1 cellular context compared by ENCODE assay signal in the genomic region with DNA sequence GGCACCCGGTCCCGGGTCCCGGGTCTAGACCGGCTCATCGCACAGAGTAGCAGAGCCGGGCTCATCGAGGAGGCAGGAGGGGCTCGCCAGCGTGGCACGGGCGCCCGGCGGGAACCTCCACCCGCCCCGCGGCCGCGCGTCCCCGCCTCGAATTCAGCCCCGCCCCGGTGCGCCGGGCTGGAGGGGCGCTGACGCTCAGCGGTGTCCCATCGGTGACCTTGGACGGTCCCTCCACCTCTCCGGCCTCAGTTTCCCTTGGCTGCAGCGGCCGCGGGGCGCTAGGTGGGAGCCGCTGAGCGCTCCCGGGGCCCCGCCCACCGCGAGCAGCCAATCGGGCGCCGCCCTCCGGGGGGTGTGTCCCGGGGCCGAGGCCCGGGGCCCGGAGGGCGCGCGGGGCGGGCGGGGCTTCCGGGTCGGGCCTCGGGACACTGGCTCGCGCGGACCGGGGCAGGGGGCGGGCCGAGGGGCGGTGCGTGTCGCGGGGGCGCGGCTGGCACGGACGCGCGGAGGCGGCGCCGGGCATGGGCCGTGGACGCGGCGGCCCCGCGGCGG.
TF ChIP-seq lines count a peak whose summit lies in the region.

Gene PPARA, plus strand, starts transcription at position 529 of the 552 bp plus-strand sequence. CDS start 47,858 bp downstream, outside the sequence.

TF ChIP-seq in HepG2, 621 proteins besides CTCF, POLR2A, EP300 and RAD21 (continued from another document and continues in another):
- no peak for TF ChIP-seq IKZF5 (CRISPR knock-in tag; IDR thresholded peaks at IDR 0.05)
- no peak for TF ChIP-seq HMGXB3 (CRISPR knock-in tag; IDR thresholded peaks at IDR 0.05; ENCODE audit: borderline replicate concordance)
- TF ChIP-seq NFKBIZ (CRISPR knock-in tag; IDR thresholded peaks at IDR 0.05) = no peak
- TF ChIP-seq ZMYM3 (CRISPR knock-in tag; IDR thresholded peaks at IDR 0.05) = no peak
- TF ChIP-seq ZNF337 (CRISPR knock-in tag; IDR thresholded peaks at IDR 0.05; ENCODE audit: borderline replicate concordance, low read depth) = no peak
- no peak for TF ChIP-seq ZNF775 (CRISPR knock-in tag; IDR thresholded peaks at IDR 0.05; ENCODE audit: borderline replicate concordance)
- TF ChIP-seq, protein P1, sequence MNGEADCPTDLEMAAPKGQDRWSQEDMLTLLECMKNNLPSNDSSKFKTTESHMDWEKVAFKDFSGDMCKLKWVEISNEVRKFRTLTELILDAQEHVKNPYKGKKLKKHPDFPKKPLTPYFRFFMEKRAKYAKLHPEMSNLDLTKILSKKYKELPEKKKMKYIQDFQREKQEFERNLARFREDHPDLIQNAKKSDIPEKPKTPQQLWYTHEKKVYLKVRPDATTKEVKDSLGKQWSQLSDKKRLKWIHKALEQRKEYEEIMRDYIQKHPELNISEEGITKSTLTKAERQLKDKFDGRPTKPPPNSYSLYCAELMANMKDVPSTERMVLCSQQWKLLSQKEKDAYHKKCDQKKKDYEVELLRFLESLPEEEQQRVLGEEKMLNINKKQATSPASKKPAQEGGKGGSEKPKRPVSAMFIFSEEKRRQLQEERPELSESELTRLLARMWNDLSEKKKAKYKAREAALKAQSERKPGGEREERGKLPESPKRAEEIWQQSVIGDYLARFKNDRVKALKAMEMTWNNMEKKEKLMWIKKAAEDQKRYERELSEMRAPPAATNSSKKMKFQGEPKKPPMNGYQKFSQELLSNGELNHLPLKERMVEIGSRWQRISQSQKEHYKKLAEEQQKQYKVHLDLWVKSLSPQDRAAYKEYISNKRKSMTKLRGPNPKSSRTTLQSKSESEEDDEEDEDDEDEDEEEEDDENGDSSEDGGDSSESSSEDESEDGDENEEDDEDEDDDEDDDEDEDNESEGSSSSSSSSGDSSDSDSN (CRISPR knock-in tag; IDR thresholded peaks at IDR 0.05) = peak; percentile 29; the same call in 1 of the 2 replicates
- TF ChIP-seq NCOR1 (IDR thresholded peaks at IDR 0.05; ENCODE audit: borderline replicate concordance, low read length) = peak; percentile 31; the same call in 1 of the 2 replicates
- TF ChIP-seq, protein P2, sequence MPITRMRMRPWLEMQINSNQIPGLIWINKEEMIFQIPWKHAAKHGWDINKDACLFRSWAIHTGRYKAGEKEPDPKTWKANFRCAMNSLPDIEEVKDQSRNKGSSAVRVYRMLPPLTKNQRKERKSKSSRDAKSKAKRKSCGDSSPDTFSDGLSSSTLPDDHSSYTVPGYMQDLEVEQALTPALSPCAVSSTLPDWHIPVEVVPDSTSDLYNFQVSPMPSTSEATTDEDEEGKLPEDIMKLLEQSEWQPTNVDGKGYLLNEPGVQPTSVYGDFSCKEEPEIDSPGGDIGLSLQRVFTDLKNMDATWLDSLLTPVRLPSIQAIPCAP (CRISPR knock-in tag; IDR thresholded peaks at IDR 0.05; ENCODE audit: low read depth) = no peak
- no peak for TF ChIP-seq IKZF4 (CRISPR knock-in tag; IDR thresholded peaks at IDR 0.05; ENCODE audit: borderline replicate concordance, low read depth, not compliant biosample characterization)
- no peak for TF ChIP-seq ZFP37 (CRISPR knock-in tag; IDR thresholded peaks at IDR 0.05; ENCODE audit: borderline replicate concordance)
- no peak for TF ChIP-seq HHEX (CRISPR knock-in tag; IDR thresholded peaks at IDR 0.05)
- TF ChIP-seq PCBP1 (IDR thresholded peaks at IDR 0.05; ENCODE audit: borderline replicate concordance, low read depth, low read length) = no peak
- no peak for TF ChIP-seq DPF2 (CRISPR knock-in tag; IDR thresholded peaks at IDR 0.05; ENCODE audit: borderline replicate concordance, low read depth)
- TF ChIP-seq, protein P3, sequence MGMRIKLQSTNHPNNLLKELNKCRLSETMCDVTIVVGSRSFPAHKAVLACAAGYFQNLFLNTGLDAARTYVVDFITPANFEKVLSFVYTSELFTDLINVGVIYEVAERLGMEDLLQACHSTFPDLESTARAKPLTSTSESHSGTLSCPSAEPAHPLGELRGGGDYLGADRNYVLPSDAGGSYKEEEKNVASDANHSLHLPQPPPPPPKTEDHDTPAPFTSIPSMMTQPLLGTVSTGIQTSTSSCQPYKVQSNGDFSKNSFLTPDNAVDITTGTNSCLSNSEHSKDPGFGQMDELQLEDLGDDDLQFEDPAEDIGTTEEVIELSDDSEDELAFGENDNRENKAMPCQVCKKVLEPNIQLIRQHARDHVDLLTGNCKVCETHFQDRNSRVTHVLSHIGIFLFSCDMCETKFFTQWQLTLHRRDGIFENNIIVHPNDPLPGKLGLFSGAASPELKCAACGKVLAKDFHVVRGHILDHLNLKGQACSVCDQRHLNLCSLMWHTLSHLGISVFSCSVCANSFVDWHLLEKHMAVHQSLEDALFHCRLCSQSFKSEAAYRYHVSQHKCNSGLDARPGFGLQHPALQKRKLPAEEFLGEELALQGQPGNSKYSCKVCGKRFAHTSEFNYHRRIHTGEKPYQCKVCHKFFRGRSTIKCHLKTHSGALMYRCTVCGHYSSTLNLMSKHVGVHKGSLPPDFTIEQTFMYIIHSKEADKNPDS (CRISPR knock-in tag; IDR thresholded peaks at IDR 0.05) = no peak
- TF ChIP-seq, protein P4, sequence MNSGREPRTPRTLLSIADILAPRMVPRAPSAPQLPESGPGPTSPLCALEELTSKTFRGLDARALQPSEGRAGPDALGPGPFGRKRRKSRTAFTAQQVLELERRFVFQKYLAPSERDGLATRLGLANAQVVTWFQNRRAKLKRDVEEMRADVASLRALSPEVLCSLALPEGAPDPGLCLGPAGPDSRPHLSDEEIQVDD (CRISPR knock-in tag; IDR thresholded peaks at IDR 0.05; ENCODE audit: borderline replicate concordance) = 0 out of 2 replicates have a peak, but pooled peaks have one; percentile 43
- TF ChIP-seq SMAD1 (CRISPR knock-in tag; IDR thresholded peaks at IDR 0.05; ENCODE audit: borderline replicate concordance, low read depth) = 0 out of 2 replicates have a peak, but pooled peaks have one; percentile 39
- TF ChIP-seq MXD3 (CRISPR knock-in tag; IDR thresholded peaks at IDR 0.05) = no peak
- TF ChIP-seq HIC2 (CRISPR knock-in tag; IDR thresholded peaks at IDR 0.05; ENCODE audit: low read depth) = 0 out of 2 replicates have a peak, but pooled peaks have one; percentile 3
- no peak for TF ChIP-seq ZNF543 (CRISPR knock-in tag; IDR thresholded peaks at IDR 0.05)
- TF ChIP-seq POGZ (CRISPR knock-in tag; IDR thresholded peaks at IDR 0.05) = no peak
- TF ChIP-seq TFE3 (CRISPR knock-in tag; IDR thresholded peaks at IDR 0.05) = no peak
- TF ChIP-seq REL (CRISPR knock-in tag; conservative IDR thresholded peaks at IDR 0.05) = no peak
- TF ChIP-seq ZNF768 (CRISPR knock-in tag; IDR thresholded peaks at IDR 0.05) = 0 out of 2 replicates have a peak, but pooled peaks have one; percentile 20
- TF ChIP-seq FOXK2 (IDR thresholded peaks at IDR 0.05) = no peak
- no peak for TF ChIP-seq ZIK1 (CRISPR knock-in tag; IDR thresholded peaks at IDR 0.05; ENCODE audit: borderline replicate concordance, low read depth)
- TF ChIP-seq ZFAT (CRISPR knock-in tag; conservative IDR thresholded peaks at IDR 0.05) = no peak
- no peak for TF ChIP-seq SIN3B (IDR thresholded peaks at IDR 0.05; ENCODE audit: low read length)
- TF ChIP-seq ZSCAN12 (CRISPR knock-in tag; IDR thresholded peaks at IDR 0.05) = no peak
- TF ChIP-seq ZNF839 (CRISPR knock-in tag; IDR thresholded peaks at IDR 0.05; ENCODE audit: borderline replicate concordance) = no peak
- no peak for TF ChIP-seq HES4 (CRISPR knock-in tag; IDR thresholded peaks at IDR 0.05; ENCODE audit: borderline replicate concordance)
- no peak for TF ChIP-seq ZNF17 (CRISPR knock-in tag; IDR thresholded peaks at IDR 0.05)
- peak; percentile 83 for TF ChIP-seq RBFOX2 (IDR thresholded peaks at IDR 0.05; ENCODE audit: low read depth, low read length)
- TF ChIP-seq ZNF234 (CRISPR knock-in tag; conservative IDR thresholded peaks at IDR 0.05) = no peak
- TF ChIP-seq ARHGAP35 (CRISPR knock-in tag; IDR thresholded peaks at IDR 0.05; ENCODE audit: borderline replicate concordance) = no peak
- TF ChIP-seq ZBTB8A (CRISPR knock-in tag; IDR thresholded peaks at IDR 0.05; ENCODE audit: borderline replicate concordance, low read depth) = no peak
- TF ChIP-seq, protein P5, sequence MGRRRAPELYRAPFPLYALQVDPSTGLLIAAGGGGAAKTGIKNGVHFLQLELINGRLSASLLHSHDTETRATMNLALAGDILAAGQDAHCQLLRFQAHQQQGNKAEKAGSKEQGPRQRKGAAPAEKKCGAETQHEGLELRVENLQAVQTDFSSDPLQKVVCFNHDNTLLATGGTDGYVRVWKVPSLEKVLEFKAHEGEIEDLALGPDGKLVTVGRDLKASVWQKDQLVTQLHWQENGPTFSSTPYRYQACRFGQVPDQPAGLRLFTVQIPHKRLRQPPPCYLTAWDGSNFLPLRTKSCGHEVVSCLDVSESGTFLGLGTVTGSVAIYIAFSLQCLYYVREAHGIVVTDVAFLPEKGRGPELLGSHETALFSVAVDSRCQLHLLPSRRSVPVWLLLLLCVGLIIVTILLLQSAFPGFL (CRISPR knock-in tag; IDR thresholded peaks at IDR 0.05) = no peak
- TF ChIP-seq CC2D1A (CRISPR knock-in tag; IDR thresholded peaks at IDR 0.05) = no peak
- TF ChIP-seq NAIF1 (CRISPR knock-in tag; IDR thresholded peaks at IDR 0.05; ENCODE audit: borderline replicate concordance) = no peak
- TF ChIP-seq HNRNPK (IDR thresholded peaks at IDR 0.05; ENCODE audit: low read depth, low read length, poor library complexity, severe bottlenecking) = no peak
- no peak for TF ChIP-seq ZNF556 (CRISPR knock-in tag; IDR thresholded peaks at IDR 0.05; ENCODE audit: borderline replicate concordance)
- no peak for TF ChIP-seq SALL2 (CRISPR knock-in tag; IDR thresholded peaks at IDR 0.05)
- TF ChIP-seq HOXA9 (CRISPR knock-in tag; IDR thresholded peaks at IDR 0.05; ENCODE audit: borderline replicate concordance) = no peak
